28 cellular contexts compared by ENCODE assay signal in the genomic region with DNA sequence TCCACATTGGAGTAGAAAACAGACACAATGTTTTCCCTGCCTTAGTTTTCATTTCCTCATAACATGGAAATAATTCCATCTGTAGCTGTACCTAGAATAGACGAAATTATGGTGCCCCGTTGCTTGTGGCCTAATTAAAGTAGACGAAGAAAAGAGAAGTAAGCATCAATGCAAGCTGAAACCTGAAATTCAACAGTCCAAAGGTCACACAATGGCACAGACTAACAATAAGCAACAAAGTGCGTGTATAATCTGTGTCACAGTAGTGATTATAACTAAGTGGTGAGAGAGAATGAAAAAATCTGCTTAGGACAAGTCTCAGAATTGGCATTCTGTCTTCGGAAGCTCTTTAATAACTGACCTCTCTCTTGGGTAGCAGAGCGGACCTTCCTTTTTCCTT. TPM values are rescaled to one million over a fixed set of nuclear protein-coding genes. Genes with fewer than 3 reads are reported as not detected.
"Had no signal": no experiment of that assay in that cellular context is flagged by ENCODE, and none has a peak within 500 bp of the region (broad histone marks: within the 10 kb centered on the region; RNA-seq: fewer than 3 reads in every experiment).

No MANE protein-coding gene starts in this region.

- H3K27me3 ChIP-seq: left lung, upper lobe of right lung had no signal

- H3K27ac ChIP-seq: coronary artery, epithelial cell of prostate, left lung, parathyroid adenoma, upper lobe of right lung had no signal

- H2AFZ ChIP-seq: parathyroid adenoma had no signal

- H3K9me3 ChIP-seq: left lung, upper lobe of right lung had no signal

- DNase-seq: activated B cell treated with CpG ODN at 0.5 μM for 24 hours; activated CD4-positive, alpha-beta T cell treated with anti-CD3 and anti-CD28 coated beads for 36 hours; activated CD4-positive, alpha-beta T cell treated with anti-CD3 and anti-CD28 coated beads, Interleukin-2, amount 50 U/mL, for 48 hours; activated naive CD4-positive, alpha-beta T cell treated with Interleukin-2 at 50 U/mL for 16 hours; activated naive CD8-positive, alpha-beta T cell treated with anti-CD3 and anti-CD28 coated beads for 36 hours; activated T-cell treated with anti-CD3 and anti-CD28 coated beads, Interleukin-2, amount 50 U/mL, for 48 hours; amniotic stem cell; endodermal cell; foreskin fibroblast; immature natural killer cell; left lung; natural killer cell; right cardiac atrium; stimulated activated CD4-positive, alpha-beta T cell treated with anti-CD3 and anti-CD28 coated beads, Interleukin-12 subunit alpha, Interleukin-12 subunit beta, amount 100 ng/mL, for 4 hours; stimulated activated CD4-positive, alpha-beta T cell treated with anti-CD3 and anti-CD28 coated beads, Interleukin-4, amount 100 ng/mL, for 4 hours; stimulated activated naive CD8-positive, alpha-beta T cell treated with anti-CD3 and anti-CD28 coated beads, Interleukin-15, Interleukin-2, amounts not matched to agents 100 U/mL and 50 U/mL, for 24 hours; T-helper 9 cell; upper lobe of right lung had no signal

- H3K9ac ChIP-seq: parathyroid adenoma had no signal

- H3K36me3 ChIP-seq: left lung, upper lobe of right lung had no signal

- H3K4me3 ChIP-seq: coronary artery, left lung, lung, upper lobe of right lung had no signal

- H3K4me1 ChIP-seq: left lung, parathyroid adenoma, upper lobe of right lung had no signal

- ATAC-seq: activated CD4-positive, alpha-beta T cell treated with anti-CD3 and anti-CD28 coated beads for 36 hours; left lung; natural killer cell; right cardiac atrium; stimulated activated naive CD8-positive, alpha-beta T cell treated with anti-CD3 and anti-CD28 coated beads, Interleukin-15, Interleukin-2, amounts not matched to agents 100 U/mL and 50 U/mL, for 24 hours; upper lobe of right lung had no signal

RNA-seq across cellular contexts. Expression of gene MAGEB17, which starts 24.3 kb away (rescaled TPM):
- total RNA-seq: activated B cell treated with CpG ODN at 0.5 μM for 24 hours; activated CD4-positive, alpha-beta T cell treated with anti-CD3 and anti-CD28 coated beads for 36 hours; activated CD8-positive, alpha-beta memory T cell treated with anti-CD3 and anti-CD28 coated beads for 36 hours; activated naive CD8-positive, alpha-beta T cell treated with anti-CD3 and anti-CD28 coated beads for 36 hours; bronchial epithelial cell; fibroblast of lung; kidney epithelial cell; left lung; lung; natural killer cell; pulmonary artery endothelial cell; right cardiac atrium; T-helper 1 cell treated with Interleukin-12 subunit alpha and Interleukin-12 subunit beta and Interleukin-4 antibody, amounts not matched to agents 30 ng/mL and 1 ng/mL, for 36 hours; upper lobe of right lung had no signal
- polyA plus RNA-seq: immature natural killer cell, right cardiac atrium had no signal
